ENCODE assay signal across 1 cellular context in the genomic region with DNA sequence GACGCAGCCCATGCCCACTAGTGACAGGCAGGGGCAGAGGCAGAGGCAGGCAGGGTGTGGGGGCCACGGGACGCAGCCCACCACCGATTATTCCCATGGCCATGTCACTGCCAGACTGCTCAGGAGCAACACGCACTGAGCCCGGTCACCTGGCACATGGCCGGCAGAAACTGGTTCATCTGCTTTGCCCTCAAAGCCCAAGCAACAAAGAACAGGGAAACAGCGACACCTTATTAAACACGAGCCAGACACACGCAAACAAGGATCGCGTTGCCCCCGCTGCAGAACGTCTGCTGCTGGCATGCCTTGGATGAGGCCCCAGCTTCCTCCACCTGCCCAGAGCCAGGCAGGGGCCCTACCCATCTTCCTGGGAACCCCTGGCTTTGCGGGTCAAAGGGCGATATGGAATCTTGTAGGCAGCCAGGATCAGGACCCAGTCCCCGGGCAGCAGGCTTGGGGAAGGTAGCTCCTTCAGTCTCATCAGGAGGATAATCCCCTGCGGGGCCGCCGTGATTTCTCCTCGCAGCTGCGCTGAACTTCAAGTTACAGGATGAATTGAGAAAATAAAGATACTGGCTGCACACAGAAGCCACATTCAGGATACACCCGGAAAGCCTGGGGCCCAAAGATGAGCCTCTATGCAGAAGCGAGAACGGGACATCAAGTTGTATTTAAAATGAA.
TF ChIP-seq lines count a peak whose summit lies in the region.

No MANE protein-coding gene starts in this region.

TF ChIP-seq in SK-N-SH, 30 proteins besides CTCF, POLR2A, EP300 and RAD21 (continued from another document):
- TF ChIP-seq, protein P1, sequence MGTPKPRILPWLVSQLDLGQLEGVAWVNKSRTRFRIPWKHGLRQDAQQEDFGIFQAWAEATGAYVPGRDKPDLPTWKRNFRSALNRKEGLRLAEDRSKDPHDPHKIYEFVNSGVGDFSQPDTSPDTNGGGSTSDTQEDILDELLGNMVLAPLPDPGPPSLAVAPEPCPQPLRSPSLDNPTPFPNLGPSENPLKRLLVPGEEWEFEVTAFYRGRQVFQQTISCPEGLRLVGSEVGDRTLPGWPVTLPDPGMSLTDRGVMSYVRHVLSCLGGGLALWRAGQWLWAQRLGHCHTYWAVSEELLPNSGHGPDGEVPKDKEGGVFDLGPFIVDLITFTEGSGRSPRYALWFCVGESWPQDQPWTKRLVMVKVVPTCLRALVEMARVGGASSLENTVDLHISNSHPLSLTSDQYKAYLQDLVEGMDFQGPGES (IDR thresholded peaks at IDR 0.05; ENCODE audit: low read depth, low read length), result no peak
- TF ChIP-seq CHD2 (IDR thresholded peaks at IDR 0.05; ENCODE audit: low read length, partially characterized antibody) (no peak), NRF1 (IDR thresholded peaks at IDR 0.05; ENCODE audit: low read depth, low read length) (no peak), FOXM1 (IDR thresholded peaks at IDR 0.05; ENCODE audit: low read depth) (no peak)
